In genomic region chr2:63544017-63544627, GRCh38 we compare ENCODE assay signal across 8 cellular contexts. TPM values are rescaled to one million over a fixed set of nuclear protein-coding genes. Genes with fewer than 3 reads are reported as not detected.
DNase-seq lines count a peak whose midpoint lies in the region; ATAC-seq and TF ChIP-seq lines count a peak whose summit lies in the region.

No MANE protein-coding gene starts in this region.

- H3K18ac ChIP-seq in mesenchymal stem cell (ENCODE audit: low read depth in 1 of 2, low read length in 2 of 2), result no peak overlapping the region

- H3K9me3 ChIP-seq in ascending aorta (no peaks in the 10 kb centered on the region), mesenchymal stem cell (ENCODE audit: control insufficient read depth, low read length) (no peaks in the 10 kb centered on the region)

- H3K4me1 ChIP-seq in ascending aorta (no peaks in the 10 kb centered on the region), mesenchymal stem cell (ENCODE audit: control insufficient read depth, insufficient read depth, low read depth, low read length) (no peaks in the 10 kb centered on the region)

- no peak overlapping the region for H3K27ac ChIP-seq in ascending aorta
- no peak overlapping the region for H3K27ac ChIP-seq in mesenchymal stem cell (ENCODE audit: low read length, poor library complexity, severe bottlenecking)

- H2AFZ ChIP-seq in mesenchymal stem cell (ENCODE audit: low read depth, low read length), result no peak overlapping the region

- peak in 2 of 3 experiments; percentile 4 to 31 for TF ChIP-seq CTCF in ascending aorta (IDR thresholded peaks at IDR 0.05)

- H2AK5ac ChIP-seq in mesenchymal stem cell (ENCODE audit: low read length, severe bottlenecking), result no peak overlapping the region

- H3K4me3 ChIP-seq in ascending aorta (no peak overlapping the region), mesenchymal stem cell (ENCODE audit: insufficient read depth in 1 of 2, low read depth in 1 of 2, low read length in 2 of 2) (no peak overlapping the region)

- H3K4me2 ChIP-seq in mesenchymal stem cell (ENCODE audit: low read length, poor library complexity, severe bottlenecking), result no peak overlapping the region

- H3K36me3 ChIP-seq in ascending aorta (no peaks in the 10 kb centered on the region), mesenchymal stem cell (ENCODE audit: control insufficient read depth in 1 of 2, insufficient read depth in 2 of 2, low read depth in 1 of 2, low read length in 2 of 2) (no peaks in the 10 kb centered on the region)

- intact Hi-C loops in ascending aorta (cut with DNase I), result no loop called here

- H2BK12ac ChIP-seq in mesenchymal stem cell (ENCODE audit: low read length in 2 of 2), result no peak overlapping the region

- no peak overlapping the region for H4K91ac ChIP-seq in mesenchymal stem cell (ENCODE audit: low read length)

- WGBS in mesenchymal stem cell, result 100% methylated on average over 1 of the region's 1 CpG

- H3K14ac ChIP-seq in mesenchymal stem cell (ENCODE audit: low read length in 2 of 2), result no peak overlapping the region

- DNase-seq in DMS53 (lab: John Stamatoyannopoulos, UW) (peak; percentile 44), KG1 (lab: John Stamatoyannopoulos, UW) (peak; percentile 9), ascending aorta (ENCODE audit: low spot score in 2 of 2) (no peak), mesenchymal stem cell (peak; percentile 6), NCI-H774 (lab: John Stamatoyannopoulos, UW) (no peak), Ammon's horn (ENCODE audit: low spot score) (no peak)

- no peak for ATAC-seq in GM18870 (IDR thresholded peaks at IDR 0.05; ENCODE audit: unreplicated experiment)
- ATAC-seq in GM18861 (IDR thresholded peaks at IDR 0.05; ENCODE audit: unreplicated experiment), result no peak

- H2BK15ac ChIP-seq in mesenchymal stem cell (ENCODE audit: low read depth, poor library complexity, severe bottlenecking), result no peak overlapping the region

- H4K8ac ChIP-seq in mesenchymal stem cell (ENCODE audit: low read length), result no peak overlapping the region

- no peak overlapping the region for H3K4ac ChIP-seq in mesenchymal stem cell (ENCODE audit: low read depth in 1 of 2, low read length in 2 of 2)

- H3K27me3 ChIP-seq in ascending aorta (no peaks in the 10 kb centered on the region), mesenchymal stem cell (ENCODE audit: control insufficient read depth in 1 of 2, insufficient read depth in 1 of 2, low read length in 2 of 2) (no peaks in the 10 kb centered on the region)

- H3K79me1 ChIP-seq in mesenchymal stem cell (replicated peaks; ENCODE audit: low read length, poor library complexity, severe bottlenecking), result peaks cover 7% of the 10 kb centered on the region

- no peak overlapping the region for H3K23ac ChIP-seq in mesenchymal stem cell (ENCODE audit: low read length in 2 of 2)

- no peak overlapping the region for H2BK5ac ChIP-seq in mesenchymal stem cell (ENCODE audit: low read depth, low read length, poor library complexity, severe bottlenecking)

- no peak overlapping the region for H2BK120ac ChIP-seq in mesenchymal stem cell (ENCODE audit: low read depth, low read length)

- no peak overlapping the region for H3K9ac ChIP-seq in mesenchymal stem cell (ENCODE audit: low read length)

RNA-seq across cellular contexts. Expression of gene WDPCP, which starts 44.2 kb away (rescaled TPM):
- 5.2 TPM for total RNA-seq in ascending aorta
- polyA plus RNA-seq in mesenchymal stem cell (2013, experiment 1 of 2), result 2.9 TPM
- 2.2 TPM for polyA plus RNA-seq in mesenchymal stem cell (2013, experiment 2 of 2)

RNA-seq across cellular contexts. Expression of gene MDH1, which starts 44.6 kb away (rescaled TPM):
- total RNA-seq in ascending aorta, result 65.7 TPM
- 155 TPM for polyA plus RNA-seq in mesenchymal stem cell (2013, experiment 1 of 2)
- 171 TPM for polyA plus RNA-seq in mesenchymal stem cell (2013, experiment 2 of 2)

Comparison
In these comparisons a context has a peak if more than half of its experiments do, and no peak if none do; other contexts are left out.
1. DNase-seq: peak in DMS53 (single experiment), KG1 (single experiment) and mesenchymal stem cell (single experiment); none in ascending aorta (0 of 2), NCI-H774 (single experiment) and Ammon's horn (single experiment).